Comparison of ENCODE assay signal across 1 cellular context in genomic region chr19:43628646-43629326, GRCh38.
A peak's percentile ranks its signal among the peaks of the same experiment; 100 is the strongest.
TF ChIP-seq lines count a peak whose summit lies in the region.

No MANE protein-coding gene starts in this region.

TF ChIP-seq in HepG2, 621 proteins besides CTCF, POLR2A, EP300 and RAD21:
- no peak for TF ChIP-seq ZNF431 (CRISPR knock-in tag; IDR thresholded peaks at IDR 0.05; ENCODE audit: borderline replicate concordance, low read depth)
- TF ChIP-seq NFYC (CRISPR knock-in tag; IDR thresholded peaks at IDR 0.05) = peak; percentile 34; the same call in 1 of the 2 replicates
- TF ChIP-seq NFYB (CRISPR knock-in tag; IDR thresholded peaks at IDR 0.05) = peak; percentile 69
